Comparison of ENCODE assay signal across 8 cellular contexts in the genomic region with DNA sequence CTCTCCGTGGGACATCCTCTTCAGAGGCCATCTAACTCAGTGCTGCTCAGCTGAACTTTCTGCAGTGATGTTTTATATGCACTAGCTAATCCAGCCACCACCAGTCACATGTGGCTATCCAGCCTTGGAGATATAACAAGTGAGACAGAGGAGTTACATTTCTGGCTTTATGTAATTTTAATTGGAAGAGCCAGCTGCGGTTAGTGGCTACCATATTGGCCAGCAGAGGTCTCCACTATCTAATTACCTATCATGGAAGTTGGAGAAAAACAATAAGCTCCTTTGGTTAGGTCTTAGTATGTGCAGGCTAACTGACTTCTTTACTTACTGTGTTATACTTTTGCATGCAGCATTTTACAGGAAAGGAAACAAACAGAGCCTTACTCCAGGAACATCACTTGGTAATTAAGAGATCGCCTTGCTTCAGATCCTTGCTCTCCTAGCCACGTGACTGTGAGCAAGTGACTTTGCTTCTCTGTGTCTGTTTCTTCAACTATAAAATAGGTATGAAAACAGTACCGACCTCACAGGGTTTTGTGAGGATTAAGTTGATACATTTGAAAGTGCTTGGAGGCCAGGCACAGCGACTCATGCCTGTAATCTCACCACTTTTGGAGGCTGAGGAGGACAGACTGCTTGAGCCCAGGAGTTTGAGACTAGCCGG. TPM values are rescaled to one million over a fixed set of nuclear protein-coding genes. Genes with fewer than 3 reads are reported as not detected.
DNase-seq lines count a peak whose midpoint lies in the region; ATAC-seq and TF ChIP-seq lines count a peak whose summit lies in the region.

No MANE protein-coding gene starts in this region.

- H3K4me1 ChIP-seq in prostate gland (replicated peaks) = no peaks in the 10 kb centered on the region

- no peak for ATAC-seq in omental fat pad (ENCODE audit: low FRiP score)

- H3K9me3 ChIP-seq in prostate gland = no peaks in the 10 kb centered on the region

- peak overlapping the region; percentile 72 to 80 for H3K27ac ChIP-seq in prostate gland

- H3K36me3 ChIP-seq in prostate gland = no peaks in the 10 kb centered on the region

- TF ChIP-seq POLR2A in prostate gland (IDR thresholded peaks at IDR 0.05) = no peak

- WGBS in prostate gland = 25% methylated on average over 7 of the region's 7 CpGs

- in situ Hi-C loops in KBM-7 (cut with MboI; ENCODE audit: low pct_unique_long_range_greater_than_20kb, low sequenced_read_pairs) = no loop called here

- TF ChIP-seq CTCF in fibroblast of villous mesenchyme (IDR thresholded peaks at IDR 0.05; ENCODE audit: insufficient read depth, low read depth, low read length) = peak; percentile 64
- TF ChIP-seq CTCF in prostate gland (IDR thresholded peaks at IDR 0.05) = peak; percentile 40 to 90 (median 80)
- TF ChIP-seq CTCF in omental fat pad (IDR thresholded peaks at IDR 0.05) = no peak

- peak; percentile 66 for DNase-seq in Daoy (ENCODE audit: low read depth)
- DNase-seq in KBM-7 = peak; percentile 68
- peak; percentile 64 for DNase-seq in SHP77 treated with DMSO at 0.1 percent for 48 hours (lab: John Stamatoyannopoulos, UW)
- peak; percentile 60 for DNase-seq in fibroblast of villous mesenchyme (ENCODE audit: low read depth)
- peak; percentile 70 for DNase-seq in prostate gland (ENCODE audit: low spot score)
- DNase-seq in omental fat pad (ENCODE audit: low spot score) = no peak
- DNase-seq in activated gamma-delta T cell (lab: John Stamatoyannopoulos, UW) = no peak
- no peak for DNase-seq in activated effector memory CD4-positive, alpha-beta T cell treated with anti-CD3 and anti-CD28 coated beads, Interleukin-2, amount 50 U/mL, for 16 hours

- no peak overlapping the region for H3K4me3 ChIP-seq in fibroblast of villous mesenchyme (ENCODE audit: low read depth, low read length)
- no peak overlapping the region for H3K4me3 ChIP-seq in prostate gland

- intact Hi-C loops in prostate gland (cut with DNase I) = no loop called here

- H3K27me3 ChIP-seq in prostate gland (replicated peaks; ENCODE audit: insufficient read depth) = no peaks in the 10 kb centered on the region

RNA-seq across cellular contexts. Expression of a gene that starts 1.6 kb away (rescaled TPM):
- total RNA-seq in Daoy (2014; rRNA removed; shearing (Covaris generic)) = 0.63 TPM in 1 of 2 replicates, not detected in the other
- total RNA-seq in fibroblast of villous mesenchyme (not detected in 2 replicates), prostate gland (10 to 100 TPM in 1 of 2 donors, 1 to 10 TPM in 1; 7.4 to 49.6 TPM), omental fat pad (10 to 100 TPM in 1 of 4 donors, 1 to 10 TPM in 2, not detected in 1; 1.6 to 14.2 (median 9.8) TPM)

RNA-seq across cellular contexts. Expression of a gene that starts 5.3 kb away (rescaled TPM):
- not detected in 2 replicates for total RNA-seq in Daoy (2014; rRNA removed; shearing (Covaris generic))
- total RNA-seq in fibroblast of villous mesenchyme (not detected in 2 replicates), prostate gland (100 to 1,000 TPM in 1 of 2 donors, 10 to 100 TPM in 1; 67.7 to 315 TPM), omental fat pad (100 to 1,000 TPM in 1 of 4 donors, 10 to 100 TPM in 2, not detected in 1; 21.6 to 116 (median 34.0) TPM)

RNA-seq across cellular contexts. Expression of a gene that starts 13.7 kb away (rescaled TPM):
- total RNA-seq in Daoy (2014; rRNA removed; shearing (Covaris generic)) = not detected in 2 replicates
- total RNA-seq in fibroblast of villous mesenchyme (not detected in 2 replicates), prostate gland (under 1 TPM in 1 of 2 donors, not detected in 1; 0.73 TPM), omental fat pad (not detected)

RNA-seq across cellular contexts. Expression of a gene that starts 19.7 kb away (rescaled TPM):
- not detected in 2 replicates for total RNA-seq in Daoy (2014; rRNA removed; shearing (Covaris generic))
- total RNA-seq in fibroblast of villous mesenchyme (not detected in 2 replicates), prostate gland (not detected), omental fat pad (10 to 100 TPM in 1 of 4 donors, 1 to 10 TPM in 2, not detected in 1; 2.8 to 15.0 (median 3.4) TPM)

RNA-seq across cellular contexts. Expression of a gene that starts 37.4 kb away (rescaled TPM):
- not detected in 2 replicates for total RNA-seq in Daoy (2014; rRNA removed; shearing (Covaris generic))
- total RNA-seq in fibroblast of villous mesenchyme (not detected in 2 replicates), prostate gland (1 to 10 TPM in 1 of 2 donors, under 1 TPM in 1; 0.68 to 1.2 TPM), omental fat pad (10 to 100 TPM in 2 of 4 donors, 1 to 10 TPM in 1, not detected in 1; 3.6 to 61.7 (median 16.6) TPM)

Comparison
In these comparisons a context has a peak if more than half of its experiments do, and no peak if none do; other contexts are left out.
1. DNase-seq: peak in Daoy (single experiment), KBM-7 (single experiment), SHP77 treated with DMSO at 0.1 percent for 48 hours (single experiment), fibroblast of villous mesenchyme (single experiment) and prostate gland (single experiment); none in omental fat pad (single experiment), activated gamma-delta T cell (single experiment) and activated effector memory CD4-positive, alpha-beta T cell treated with anti-CD3 and anti-CD28 coated beads, Interleukin-2, amount 50 U/mL, for 16 hours (single experiment).
2. CTCF ChIP-seq: peak in fibroblast of villous mesenchyme (single experiment) and prostate gland (4 of 4); none in omental fat pad (0 of 3).